Comparison of ENCODE assay signal across 2 cellular contexts in the genomic region with DNA sequence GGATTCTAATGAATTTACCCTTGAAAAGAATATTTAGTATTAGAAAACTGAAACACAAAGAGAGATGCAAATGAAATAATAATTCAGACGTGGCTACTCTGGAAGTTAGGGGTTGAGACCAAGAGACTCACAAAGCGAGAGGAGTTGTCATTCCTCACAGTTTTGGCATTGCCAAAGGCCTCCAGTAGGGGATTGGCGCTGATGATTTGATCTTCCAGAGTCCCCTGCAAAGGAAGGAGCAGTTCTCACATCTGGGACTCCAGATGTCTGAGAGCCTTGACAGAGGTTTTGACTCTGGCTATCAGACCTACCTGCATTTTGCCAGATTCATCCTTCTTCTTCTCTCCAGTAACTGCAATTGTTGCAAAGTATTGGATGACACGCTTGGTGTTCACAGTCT.
TF ChIP-seq lines count a peak whose summit lies in the region.

No MANE protein-coding gene starts in this region.

TF ChIP-seq in SK-N-SH, 30 proteins besides CTCF, POLR2A, EP300 and RAD21:
- TF ChIP-seq RXRA (IDR thresholded peaks at IDR 0.05; ENCODE audit: borderline replicate concordance, low read depth) (no peak), FOXM1 (IDR thresholded peaks at IDR 0.05; ENCODE audit: low read depth) (no peak), PBX3 (IDR thresholded peaks at IDR 0.05) (no peak), ZBTB33 (IDR thresholded peaks at IDR 0.05; ENCODE audit: borderline replicate concordance, low read depth) (no peak), MXI1 (IDR thresholded peaks at IDR 0.05; ENCODE audit: low read depth, low read length) (no peak), RCOR1 (IDR thresholded peaks at IDR 0.05; ENCODE audit: low read length) (no peak), RFX5 (IDR thresholded peaks at IDR 0.05; ENCODE audit: low read length) (no peak), POLR2AphosphoS5 (IDR thresholded peaks at IDR 0.05; ENCODE audit: low read depth, low read length) (no peak), TCF12 (IDR thresholded peaks at IDR 0.05) (no peak), SMC3 (IDR thresholded peaks at IDR 0.05; ENCODE audit: low read depth, low read length) (no peak)
- TF ChIP-seq, protein P1, sequence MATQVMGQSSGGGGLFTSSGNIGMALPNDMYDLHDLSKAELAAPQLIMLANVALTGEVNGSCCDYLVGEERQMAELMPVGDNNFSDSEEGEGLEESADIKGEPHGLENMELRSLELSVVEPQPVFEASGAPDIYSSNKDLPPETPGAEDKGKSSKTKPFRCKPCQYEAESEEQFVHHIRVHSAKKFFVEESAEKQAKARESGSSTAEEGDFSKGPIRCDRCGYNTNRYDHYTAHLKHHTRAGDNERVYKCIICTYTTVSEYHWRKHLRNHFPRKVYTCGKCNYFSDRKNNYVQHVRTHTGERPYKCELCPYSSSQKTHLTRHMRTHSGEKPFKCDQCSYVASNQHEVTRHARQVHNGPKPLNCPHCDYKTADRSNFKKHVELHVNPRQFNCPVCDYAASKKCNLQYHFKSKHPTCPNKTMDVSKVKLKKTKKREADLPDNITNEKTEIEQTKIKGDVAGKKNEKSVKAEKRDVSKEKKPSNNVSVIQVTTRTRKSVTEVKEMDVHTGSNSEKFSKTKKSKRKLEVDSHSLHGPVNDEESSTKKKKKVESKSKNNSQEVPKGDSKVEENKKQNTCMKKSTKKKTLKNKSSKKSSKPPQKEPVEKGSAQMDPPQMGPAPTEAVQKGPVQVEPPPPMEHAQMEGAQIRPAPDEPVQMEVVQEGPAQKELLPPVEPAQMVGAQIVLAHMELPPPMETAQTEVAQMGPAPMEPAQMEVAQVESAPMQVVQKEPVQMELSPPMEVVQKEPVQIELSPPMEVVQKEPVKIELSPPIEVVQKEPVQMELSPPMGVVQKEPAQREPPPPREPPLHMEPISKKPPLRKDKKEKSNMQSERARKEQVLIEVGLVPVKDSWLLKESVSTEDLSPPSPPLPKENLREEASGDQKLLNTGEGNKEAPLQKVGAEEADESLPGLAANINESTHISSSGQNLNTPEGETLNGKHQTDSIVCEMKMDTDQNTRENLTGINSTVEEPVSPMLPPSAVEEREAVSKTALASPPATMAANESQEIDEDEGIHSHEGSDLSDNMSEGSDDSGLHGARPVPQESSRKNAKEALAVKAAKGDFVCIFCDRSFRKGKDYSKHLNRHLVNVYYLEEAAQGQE (IDR thresholded peaks at IDR 0.05; ENCODE audit: low read depth, low read length): no peak
- TF ChIP-seq, protein P2, sequence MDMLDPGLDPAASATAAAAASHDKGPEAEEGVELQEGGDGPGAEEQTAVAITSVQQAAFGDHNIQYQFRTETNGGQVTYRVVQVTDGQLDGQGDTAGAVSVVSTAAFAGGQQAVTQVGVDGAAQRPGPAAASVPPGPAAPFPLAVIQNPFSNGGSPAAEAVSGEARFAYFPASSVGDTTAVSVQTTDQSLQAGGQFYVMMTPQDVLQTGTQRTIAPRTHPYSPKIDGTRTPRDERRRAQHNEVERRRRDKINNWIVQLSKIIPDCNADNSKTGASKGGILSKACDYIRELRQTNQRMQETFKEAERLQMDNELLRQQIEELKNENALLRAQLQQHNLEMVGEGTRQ (IDR thresholded peaks at IDR 0.05; ENCODE audit: borderline replicate concordance, low read depth, low read length): no peak

TF ChIP-seq in SK-N-SH treated with all-trans-retinoic acid at 6 μM for 48 hours, 23 proteins besides CTCF, POLR2A, EP300 and RAD21:
- TF ChIP-seq ISL1 (CRISPR knock-in tag; IDR thresholded peaks at IDR 0.05): no peak
- no peak for TF ChIP-seq TCF4 (CRISPR knock-in tag; IDR thresholded peaks at IDR 0.05; ENCODE audit: borderline replicate concordance)
- no peak for TF ChIP-seq GLIS3 (CRISPR knock-in tag; IDR thresholded peaks at IDR 0.05)
- no peak for TF ChIP-seq CREB5 (CRISPR knock-in tag; IDR thresholded peaks at IDR 0.05; ENCODE audit: low read depth)
- TF ChIP-seq ZNF70 (CRISPR knock-in tag; IDR thresholded peaks at IDR 0.05): no peak
- TF ChIP-seq, protein P3, sequence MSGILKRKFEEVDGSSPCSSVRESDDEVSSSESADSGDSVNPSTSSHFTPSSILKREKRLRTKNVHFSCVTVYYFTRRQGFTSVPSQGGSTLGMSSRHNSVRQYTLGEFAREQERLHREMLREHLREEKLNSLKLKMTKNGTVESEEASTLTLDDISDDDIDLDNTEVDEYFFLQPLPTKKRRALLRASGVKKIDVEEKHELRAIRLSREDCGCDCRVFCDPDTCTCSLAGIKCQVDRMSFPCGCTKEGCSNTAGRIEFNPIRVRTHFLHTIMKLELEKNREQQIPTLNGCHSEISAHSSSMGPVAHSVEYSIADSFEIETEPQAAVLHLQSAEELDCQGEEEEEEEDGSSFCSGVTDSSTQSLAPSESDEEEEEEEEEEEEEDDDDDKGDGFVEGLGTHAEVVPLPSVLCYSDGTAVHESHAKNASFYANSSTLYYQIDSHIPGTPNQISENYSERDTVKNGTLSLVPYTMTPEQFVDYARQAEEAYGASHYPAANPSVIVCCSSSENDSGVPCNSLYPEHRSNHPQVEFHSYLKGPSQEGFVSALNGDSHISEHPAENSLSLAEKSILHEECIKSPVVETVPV (CRISPR knock-in tag; IDR thresholded peaks at IDR 0.05): no peak
